10 cellular contexts compared by ENCODE assay signal in genomic region chr15:78564743-78565096, GRCh38. TPM values are rescaled to one million over a fixed set of nuclear protein-coding genes. Genes with fewer than 3 reads are reported as not detected.
A peak's percentile ranks its signal among the peaks of the same experiment; 100 is the strongest.
DNase-seq lines count a peak whose midpoint lies in the region; ATAC-seq and TF ChIP-seq lines count a peak whose summit lies in the region.
"Had no signal": no experiment of that assay in that cellular context is flagged by ENCODE, and none has a peak within 500 bp of the region (broad histone marks: within the 10 kb centered on the region; RNA-seq: fewer than 3 reads in every experiment).

No MANE protein-coding gene starts in this region.

- no peaks in the 10 kb centered on the region for H3K79me2 ChIP-seq in osteoblast (ENCODE audit: insufficient read depth, low read length)

- H3K27me3 ChIP-seq in adipocyte (replicated peaks; ENCODE audit: control insufficient read depth, insufficient read depth, low read length) (peaks cover 25% of the 10 kb centered on the region), osteoblast (ENCODE audit: insufficient read depth, low read length) (peaks cover 28% of the 10 kb centered on the region), upper lobe of right lung (peaks cover 16% of the 10 kb centered on the region)

- H3K36me3 ChIP-seq in adipocyte (ENCODE audit: control insufficient read depth, insufficient read depth, low read length, severe bottlenecking) (no peaks in the 10 kb centered on the region), osteoblast (ENCODE audit: insufficient read depth, low read length) (no peaks in the 10 kb centered on the region), upper lobe of right lung (no peaks in the 10 kb centered on the region)

- ATAC-seq in GM18861 (IDR thresholded peaks at IDR 0.05; ENCODE audit: unreplicated experiment) (peak; percentile 16), HG02981 (IDR thresholded peaks at IDR 0.05; ENCODE audit: unreplicated experiment) (peak; percentile 7), GM21786 (IDR thresholded peaks at IDR 0.05; ENCODE audit: unreplicated experiment) (no peak), HG02884 (IDR thresholded peaks at IDR 0.05; ENCODE audit: unreplicated experiment) (no peak), upper lobe of right lung (no peak)

- peak overlapping the region; percentile 86 for H3K4me2 ChIP-seq in osteoblast (ENCODE audit: insufficient read depth, low read length)

- intact Hi-C loops in upper lobe of right lung (cut with DNase I): no loop called here

- DNase-seq in adipocyte (ENCODE audit: low read depth) (no peak), osteoblast (ENCODE audit: insufficient read length, low spot score, missing footprints) (no peak), 8988T (no peak), upper lobe of right lung (no peak)

- H3K27ac ChIP-seq in osteoblast (ENCODE audit: low read depth, low read length): no peak overlapping the region
- H3K27ac ChIP-seq in upper lobe of right lung: no peak overlapping the region

- H2AFZ ChIP-seq in osteoblast (ENCODE audit: low read length): peak overlapping the region; percentile 51

- TF ChIP-seq CTCF in osteoblast (IDR thresholded peaks at IDR 0.05; ENCODE audit: extremely low read depth, low read depth, low read length): no peak
- no peak for TF ChIP-seq CTCF in upper lobe of right lung (IDR thresholded peaks at IDR 0.05)

- peak overlapping the region; percentile 82 for H3K4me3 ChIP-seq in adipocyte (ENCODE audit: low read length)
- peak overlapping the region; percentile 69 for H3K4me3 ChIP-seq in osteoblast (ENCODE audit: insufficient read depth, low read length)
- H3K4me3 ChIP-seq in upper lobe of right lung: no peak overlapping the region

- H3K9ac ChIP-seq in adipocyte (ENCODE audit: low read length): no peak overlapping the region

- peaks cover 7% of the 10 kb centered on the region for H3K4me1 ChIP-seq in adipocyte (ENCODE audit: control insufficient read depth, insufficient read depth, low read length)
- H3K4me1 ChIP-seq in osteoblast (ENCODE audit: insufficient read depth, low read length): peaks cover 6% of the 10 kb centered on the region
- H3K4me1 ChIP-seq in upper lobe of right lung: peaks cover 5% of the 10 kb centered on the region

- no peaks in the 10 kb centered on the region for H4K20me1 ChIP-seq in osteoblast (ENCODE audit: insufficient read depth, low read length)

- H3K9me3 ChIP-seq in adipocyte (ENCODE audit: control insufficient read depth, low read length) (no peaks in the 10 kb centered on the region), osteoblast (ENCODE audit: low read depth, low read length) (no peaks in the 10 kb centered on the region), upper lobe of right lung (no peaks in the 10 kb centered on the region)

RNA-seq across cellular contexts. Expression of gene CHRNA5, which starts 0.6 kb away (rescaled TPM):
- total RNA-seq in osteoblast (0.29 and 0.36 TPM in 2 replicates), upper lobe of right lung (1.2 TPM)

RNA-seq across cellular contexts. Expression of gene PSMA4, which starts 24.5 kb away (rescaled TPM):
- 209 and 214 TPM in 2 replicates for total RNA-seq in osteoblast
- 112 TPM for total RNA-seq in upper lobe of right lung

RNA-seq across cellular contexts. Expression of gene CHRNA3, which starts 56.1 kb away (rescaled TPM):
- total RNA-seq in osteoblast (not detected in 2 replicates), upper lobe of right lung (not detected)
- total RNA-seq: aorta, sciatic nerve had no signal

RNA-seq across cellular contexts. Expression of gene HYKK, which starts 57.3 kb away (rescaled TPM):
- total RNA-seq in osteoblast (4.1 and 5.1 TPM in 2 replicates), upper lobe of right lung (4.1 TPM)

Comparison
In these comparisons a context has a peak if more than half of its experiments do, and no peak if none do; other contexts are left out.
1. ATAC-seq: peak in GM18861 (single experiment) and HG02981 (single experiment); none in GM21786 (single experiment), HG02884 (single experiment) and upper lobe of right lung (single experiment).